8 cellular contexts compared by ENCODE assay signal in genomic region chr20:32277361-32278198, GRCh38. TPM values are rescaled to one million over a fixed set of nuclear protein-coding genes. Genes with fewer than 3 reads are reported as not detected.
A peak's percentile ranks its signal among the peaks of the same experiment; 100 is the strongest.
DNase-seq lines count a peak whose midpoint lies in the region; ATAC-seq, FAIRE-seq and TF ChIP-seq lines count a peak whose summit lies in the region.

KIF3B (plus strand) TSS chr20:32277651; CDS start chr20:32309778, 32,127 bp downstream.

- no peak for TF ChIP-seq CTCF in KMS-11 (conservative IDR thresholded peaks at IDR 0.05; ENCODE audit: low read depth, low read length)
- TF ChIP-seq CTCF in esophagus muscularis mucosa (IDR thresholded peaks at IDR 0.05) = no peak

- H3K27me3 ChIP-seq in KMS-11 (ENCODE audit: insufficient read depth, low read depth) (no peaks in the 10 kb centered on the region), esophagus muscularis mucosa (peaks cover 0 to under 1% (median 0%) of the 10 kb centered on the region in 4 donors), muscle layer of colon (ENCODE audit: control insufficient read depth in 1 of 2, insufficient read depth in 2 of 2, low read length in 2 of 2) (peaks cover 0 to 5% of the 10 kb centered on the region in 2 donors)

- intact Hi-C loops in esophagus muscularis mucosa (cut with DNase I) = loop anchor here (5.0 kb wide), 1 partner anchor 70 kb away; the partner anchor contains the start of genes PLAGL2 and POFUT1

- FAIRE-seq in RCC 7860 (lab: Jason Lieb, UNC) = no peak

- 2% methylated on average over 24 of the region's 62 CpGs for WGBS in esophagus muscularis mucosa

- H3K79me2 ChIP-seq in KMS-11 (ENCODE audit: insufficient read depth, low read depth) = peaks cover 12% of the 10 kb centered on the region; the same call in 1 of the 2 replicates

- H3K4me3 ChIP-seq in KMS-11 (IDR thresholded peaks at IDR 0.05; ENCODE audit: insufficient read depth, low read depth, low read length) = peak within 1 kb of the TSS; percentile 55
- H3K4me3 ChIP-seq in esophagus muscularis mucosa = peak within 1 kb of the TSS; percentile 95 to 96 (median 96)
- peak within 1 kb of the TSS; percentile 72 to 89 for H3K4me3 ChIP-seq in muscle layer of colon (ENCODE audit: low read depth in 1 of 2, low read length in 2 of 2)

- H2AFZ ChIP-seq in KMS-11 (ENCODE audit: low read depth) = peak within 1 kb of the TSS; percentile 97

- peak; percentile 65 for ATAC-seq in GM21717 (IDR thresholded peaks at IDR 0.05; ENCODE audit: unreplicated experiment)

- H3K9ac ChIP-seq in KMS-11 (peak within 1 kb of the TSS; percentile 62), muscle layer of colon (ENCODE audit: low read length) (peak within 1 kb of the TSS; percentile 90)

- peak within 1 kb of the TSS; percentile 70 for H3K4me2 ChIP-seq in KMS-11

- DNase-seq in DMS 273 treated with DMSO at 0.1 percent for 48 hours (lab: John Stamatoyannopoulos, UW) (peak; percentile 83), RCC 7860 (ENCODE audit: low spot score) (peak; percentile 87), esophagus muscularis mucosa (ENCODE audit: extremely low spot score) (peak; percentile 96)
- peak; percentile 88 to 90 for DNase-seq in activated T-cell treated with anti-CD3 and anti-CD28 coated beads, Interleukin-2, amount 50 U/mL, for 48 hours
- peak; percentile 89 for DNase-seq in stimulated activated CD8-positive, alpha-beta memory T cell treated with anti-CD3 and anti-CD28 coated beads, Interleukin-4, amount 100 ng/mL, for 48 hours

- TF ChIP-seq POLR2A in esophagus muscularis mucosa (IDR thresholded peaks at IDR 0.05; ENCODE audit: low read depth) = no peak

- no peaks in the 10 kb centered on the region for H3K9me3 ChIP-seq in esophagus muscularis mucosa
- H3K9me3 ChIP-seq in muscle layer of colon (ENCODE audit: low read length) = no peaks in the 10 kb centered on the region

- no peaks in the 10 kb centered on the region for H4K20me1 ChIP-seq in KMS-11 (ENCODE audit: insufficient read depth)

- TF ChIP-seq EP300 in esophagus muscularis mucosa (IDR thresholded peaks at IDR 0.05) = no peak

- H3K36me3 ChIP-seq in KMS-11 (ENCODE audit: insufficient read depth) = no peaks in the 10 kb centered on the region
- H3K36me3 ChIP-seq in esophagus muscularis mucosa = peaks cover 0 to 3% (median 0%) of the 10 kb centered on the region in 4 donors
- no peaks in the 10 kb centered on the region for H3K36me3 ChIP-seq in muscle layer of colon (ENCODE audit: insufficient read depth, low read length)

- H3K27ac ChIP-seq in KMS-11 = no peak within 1 kb of the TSS
- H3K27ac ChIP-seq in esophagus muscularis mucosa (replicated peaks in 1 of 4) = peak within 1 kb of the TSS; percentile 84 to 87 (median 86)
- H3K27ac ChIP-seq in muscle layer of colon (ENCODE audit: low read depth, low read length) = peak within 1 kb of the TSS; percentile 71

- peaks cover 12% of the 10 kb centered on the region for H3K4me1 ChIP-seq in KMS-11 (ENCODE audit: low read depth, poor library complexity, severe bottlenecking)
- H3K4me1 ChIP-seq in esophagus muscularis mucosa = peaks cover 16 to 44% (median 29%) of the 10 kb centered on the region in 4 donors
- H3K4me1 ChIP-seq in muscle layer of colon (ENCODE audit: insufficient read depth, low read length) = peaks cover 13% of the 10 kb centered on the region

RNA-seq across cellular contexts. Expression of gene KIF3B, which starts in this region (rescaled TPM):
- total RNA-seq in esophagus muscularis mucosa = 10 to 100 TPM; 20.7 to 28.3 (median 23.5) TPM
